In the genomic region with DNA sequence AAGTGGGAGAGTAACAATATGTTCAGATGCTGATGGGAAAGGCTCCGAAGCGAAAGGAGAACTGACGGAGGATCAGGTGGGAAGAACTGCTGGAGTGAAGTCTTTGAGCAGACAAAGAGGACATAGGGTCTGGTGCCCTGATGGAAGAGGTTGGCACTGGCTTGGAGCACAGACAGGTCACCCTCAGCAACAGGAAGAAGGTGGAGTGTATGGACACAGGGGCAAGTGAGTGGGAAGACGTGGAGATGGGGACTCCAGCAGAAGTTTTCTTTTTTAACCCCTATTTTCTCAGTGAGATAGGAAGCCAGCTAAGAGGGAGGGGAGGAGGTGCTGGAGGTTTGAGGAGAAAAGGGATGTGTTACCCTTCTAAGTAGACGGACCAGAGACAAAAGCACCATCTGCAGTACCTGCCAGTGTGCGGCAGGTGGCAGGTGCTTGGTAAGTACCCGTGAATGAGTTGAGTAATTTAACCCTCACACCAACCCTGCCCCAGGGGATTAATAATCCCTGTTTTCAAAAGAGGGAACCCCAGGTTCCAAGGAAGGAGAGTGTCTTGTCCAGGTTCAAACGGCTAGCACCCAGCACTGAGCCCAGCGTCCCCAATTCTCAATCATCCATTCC, we compare ENCODE assay signal across 9 cellular contexts. TPM values are rescaled to one million over a fixed set of nuclear protein-coding genes. Genes with fewer than 3 reads are reported as not detected.
DNase-seq lines count a peak whose midpoint lies in the region; ATAC-seq, FAIRE-seq and TF ChIP-seq lines count a peak whose summit lies in the region.
"Had no signal": no experiment of that assay in that cellular context is flagged by ENCODE, and none has a peak within 500 bp of the region (broad histone marks: within the 10 kb centered on the region; RNA-seq: fewer than 3 reads in every experiment).

No MANE protein-coding gene starts in this region.

- H3F3A ChIP-seq in OCI-LY1 (ENCODE audit: insufficient read depth, low read length) = no peaks in the 10 kb centered on the region

- H3K4me1 ChIP-seq in A549 (no peaks in the 10 kb centered on the region), OCI-LY1 (ENCODE audit: insufficient read depth, low read length, severe bottlenecking) (no peaks in the 10 kb centered on the region), esophagus squamous epithelium (no peaks in the 10 kb centered on the region)

- intact Hi-C loops in esophagus squamous epithelium (cut with DNase I) = loop anchor here (10.0 kb wide), 1 partner anchor 62 kb away; no protein-coding TSS in a partner anchor

- no peak for TF ChIP-seq EP300 in A549 (IDR thresholded peaks at IDR 0.05)

- peak; percentile 25 to 27; a peak in 2 of 5 replicates for TF ChIP-seq RAD21 in A549 (conservative IDR thresholded peaks at IDR 0.05 in 1 of 2, IDR thresholded peaks at IDR 0.05 in 1 of 2)

- H3K36me3 ChIP-seq in OCI-LY1 (ENCODE audit: insufficient read depth, low read length) = no peaks in the 10 kb centered on the region
- H3K36me3 ChIP-seq in esophagus squamous epithelium = no peaks in the 10 kb centered on the region

- no peaks in the 10 kb centered on the region for H3K9me2 ChIP-seq in OCI-LY1 (ENCODE audit: low read depth, low read length)

- H3K27me3 ChIP-seq in OCI-LY1 (ENCODE audit: insufficient read depth, low read length) (no peaks in the 10 kb centered on the region), esophagus squamous epithelium (peaks cover 0 to 30% (median 0%) of the 10 kb centered on the region in 4 donors)

- 42% methylated on average over 9 of the region's 9 CpGs for WGBS in A549 (ENCODE audit: missing lambda C conversion rate)
- 39 to 40% methylated on average over 9 of the region's 9 CpGs for WGBS in esophagus squamous epithelium, 2 donors

- CTCF ChIA-PET in A549 (lab: Yijun Ruan, JAX) = interaction anchor here (0.7 to 1.5 kb wide), 3 partner anchors 12 to 525 kb away, joined by 3 to 5 read pairs (median 3); no protein-coding TSS in a partner anchor

- no peaks in the 10 kb centered on the region for H3K4me1 Mint-ChIP-seq in T-helper 2 cell treated with Interferon-gamma antibody and Interleukin-4, amounts not matched to agents 5 μg/mL and 100 μg/mL, for 36 hours (ENCODE audit: low read depth)

- ATAC-seq in A549 = peak; percentile 56 to 59
- no peak for ATAC-seq in GM18861 (IDR thresholded peaks at IDR 0.05; ENCODE audit: unreplicated experiment)

- H3K4me2 ChIP-seq in A549 = no peak overlapping the region
- no peak overlapping the region for H3K4me2 ChIP-seq in OCI-LY1 (ENCODE audit: low read length)

- H3K36me3 Mint-ChIP-seq in T-helper 2 cell treated with Interferon-gamma antibody and Interleukin-4, amounts not matched to agents 5 μg/mL and 100 μg/mL, for 36 hours (ENCODE audit: low read depth) = peaks cover under 1% of the 10 kb centered on the region

- TF ChIP-seq POLR2A in A549 (IDR thresholded peaks at IDR 0.05; ENCODE audit: low read length) (no peak), esophagus squamous epithelium (IDR thresholded peaks at IDR 0.05) (no peak)

- no peak overlapping the region for H3K4me3 Mint-ChIP-seq in T-helper 2 cell treated with Interferon-gamma antibody and Interleukin-4, amounts not matched to agents 5 μg/mL and 100 μg/mL, for 36 hours

- H3K27me3 Mint-ChIP-seq in T-helper 2 cell treated with Interferon-gamma antibody and Interleukin-4, amounts not matched to agents 5 μg/mL and 100 μg/mL, for 36 hours (ENCODE audit: low read depth) = peaks cover 10% of the 10 kb centered on the region

- H3K4me3 ChIP-seq in A549 (no peak overlapping the region), GM12875 (ENCODE audit: low read depth, low read length) (no peak overlapping the region), OCI-LY1 (ENCODE audit: low read depth, low read length, poor library complexity, severe bottlenecking) (no peak overlapping the region), esophagus squamous epithelium (no peak overlapping the region)

- no peak overlapping the region for H3K27ac Mint-ChIP-seq in T-helper 2 cell treated with Interferon-gamma antibody and Interleukin-4, amounts not matched to agents 5 μg/mL and 100 μg/mL, for 36 hours

- no peaks in the 10 kb centered on the region for H3K79me2 ChIP-seq in OCI-LY1 (ENCODE audit: insufficient read depth, low read length)

- H3K27ac ChIP-seq in A549 (no peak overlapping the region), OCI-LY1 (ENCODE audit: low read depth, low read length, poor library complexity, severe bottlenecking) (no peak overlapping the region), esophagus squamous epithelium (no peak overlapping the region)

- no peaks in the 10 kb centered on the region for H4K20me1 ChIP-seq in OCI-LY1 (ENCODE audit: insufficient read depth, low read length)

- peak; percentile 30 for TF ChIP-seq CTCF in A549 (IDR thresholded peaks at IDR 0.05)
- peak; percentile 45; the same call in 1 of the 2 replicates for TF ChIP-seq CTCF in GM12875 (IDR thresholded peaks at IDR 0.05; ENCODE audit: borderline replicate concordance, insufficient read depth, low read depth, low read length)
- peak; percentile 65 for TF ChIP-seq CTCF in OCI-LY1 (IDR thresholded peaks at IDR 0.05; ENCODE audit: low read length)
- TF ChIP-seq CTCF in esophagus squamous epithelium (IDR thresholded peaks at IDR 0.05) = peak in 5 of 6 experiments; percentile 45 to 69 (median 57)

- H3K9me3 ChIP-seq in A549 (peaks cover 8% of the 10 kb centered on the region; the same call in 1 of the 3 replicates), OCI-LY1 (ENCODE audit: low read length) (no peaks in the 10 kb centered on the region), esophagus squamous epithelium (no peaks in the 10 kb centered on the region)

- no peak overlapping the region for H3K9ac ChIP-seq in OCI-LY1 (ENCODE audit: low read length)

- no peak for FAIRE-seq in A549 (lab: Jason Lieb, UNC)

- POLR2A ChIA-PET in A549 (lab: Yijun Ruan, JAX) = no interaction called here

- no peaks in the 10 kb centered on the region for H3K9me3 Mint-ChIP-seq in T-helper 2 cell treated with Interferon-gamma antibody and Interleukin-4, amounts not matched to agents 5 μg/mL and 100 μg/mL, for 36 hours

- H2AFZ ChIP-seq in OCI-LY1 (ENCODE audit: low read length) = no peak overlapping the region

- peak; percentile 59 to 83 for DNase-seq in A549 (ENCODE audit: low read depth in 1 of 2, low spot score in 1 of 2)
- DNase-seq in esophagus squamous epithelium (lab: John Stamatoyannopoulos, UW) = no peak
- no peak for DNase-seq in putamen (ENCODE audit: low spot score)
- no peak for DNase-seq in T-helper 2 cell treated with Interferon-gamma antibody and Interleukin-4, amounts not matched to agents 5 μg/mL and 100 μg/mL, for 36 hours (ENCODE audit: low spot score)
- DNase-seq in activated CD4-positive, alpha-beta T cell treated with anti-CD3 and anti-CD28 coated beads for 1 hour = no peak

TF ChIP-seq in A549, 52 proteins besides CTCF, POLR2A, EP300 and RAD21 (continues in another document):
- TF ChIP-seq FOSB (CRISPR knock-in tag; IDR thresholded peaks at IDR 0.05) (no peak), CHD4 (IDR thresholded peaks at IDR 0.05; ENCODE audit: borderline replicate concordance) (no peak), JUN (IDR thresholded peaks at IDR 0.05) (no peak), SREBF2 (IDR thresholded peaks at IDR 0.05) (no peak), JUNB (IDR thresholded peaks at IDR 0.05) (no peak), KDM1A (IDR thresholded peaks at IDR 0.05; ENCODE audit: low read depth) (no peak), CHD2 (IDR thresholded peaks at IDR 0.05; ENCODE audit: low read length, partially characterized antibody) (no peak), SMC3 (IDR thresholded peaks at IDR 0.05) (peak; percentile 34; the same call in 1 of the 3 replicates), POLR2AphosphoS2 (conservative IDR thresholded peaks at IDR 0.05; ENCODE audit: low read length) (peak; percentile 75; the same call in 1 of the 2 replicates)
- TF ChIP-seq, protein P1, sequence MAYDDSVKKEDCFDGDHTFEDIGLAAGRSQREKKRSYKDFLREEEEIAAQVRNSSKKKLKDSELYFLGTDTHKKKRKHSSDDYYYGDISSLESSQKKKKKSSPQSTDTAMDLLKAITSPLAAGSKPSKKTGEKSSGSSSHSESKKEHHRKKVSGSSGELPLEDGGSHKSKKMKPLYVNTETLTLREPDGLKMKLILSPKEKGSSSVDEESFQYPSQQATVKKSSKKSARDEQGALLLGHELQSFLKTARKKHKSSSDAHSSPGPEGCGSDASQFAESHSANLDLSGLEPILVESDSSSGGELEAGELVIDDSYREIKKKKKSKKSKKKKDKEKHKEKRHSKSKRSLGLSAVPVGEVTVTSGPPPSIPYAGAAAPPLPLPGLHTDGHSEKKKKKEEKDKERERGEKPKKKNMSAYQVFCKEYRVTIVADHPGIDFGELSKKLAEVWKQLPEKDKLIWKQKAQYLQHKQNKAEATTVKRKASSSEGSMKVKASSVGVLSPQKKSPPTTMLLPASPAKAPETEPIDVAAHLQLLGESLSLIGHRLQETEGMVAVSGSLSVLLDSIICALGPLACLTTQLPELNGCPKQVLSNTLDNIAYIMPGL (CRISPR knock-in tag; IDR thresholded peaks at IDR 0.05; ENCODE audit: borderline replicate concordance) = no peak

RNA-seq across cellular contexts. Expression of gene HAS1, which starts 11.2 kb away (rescaled TPM):
- polyA plus RNA-seq in A549 (2011; rRNA removed) = not detected in 2 replicates
- polyA plus RNA-seq in A549 (2012; cell fraction: cytosol; rRNA removed) = not detected in 2 replicates
- not detected in 2 replicates for polyA plus RNA-seq in A549 (2012; cell fraction: nucleus; rRNA removed)
- polyA plus RNA-seq in A549 (2017; fragmentation: RNase III; extraction: RNeasy Plus Mini Kit Qiagen cat#74134 plus additional on column Dnase treatment) = not detected in 3 replicates
- polyA minus RNA-seq in A549 (2011; rRNA and poly(A)+ RNA removed) = not detected in 2 replicates
- total RNA-seq in esophagus squamous epithelium = under 1 TPM in 1 of 4 donors, not detected in 3; 0.82 TPM
- total RNA-seq: T-helper 1 cell treated with Interleukin-12 subunit alpha and Interleukin-12 subunit beta and Interleukin-4 antibody, amounts not matched to agents 30 ng/mL and 1 ng/mL, for 36 hours had no signal

RNA-seq across cellular contexts. Expression of gene SPACA6, which starts 19.4 kb away (rescaled TPM):
- polyA plus RNA-seq in A549 (2011; rRNA removed) = 9.5 and 12.0 TPM in 2 replicates
- polyA plus RNA-seq in A549 (2012; cell fraction: cytosol; rRNA removed) = 22.2 and 26.1 TPM in 2 replicates
- polyA plus RNA-seq in A549 (2012; cell fraction: nucleus; rRNA removed) = 73.5 and 87.0 TPM in 2 replicates
- 26.5 to 45.9 TPM (median 36.4 TPM) in 3 replicates for polyA plus RNA-seq in A549 (2017; fragmentation: RNase III; extraction: RNeasy Plus Mini Kit Qiagen cat#74134 plus additional on column Dnase treatment)
- 8.7 and 10.0 TPM in 2 replicates for polyA minus RNA-seq in A549 (2011; rRNA and poly(A)+ RNA removed)
- total RNA-seq in esophagus squamous epithelium = 1 to 10 TPM; 2.8 to 7.9 (median 4.8) TPM

RNA-seq across cellular contexts. Expression of gene FPR1, which starts 39.1 kb away (rescaled TPM):
- polyA plus RNA-seq in A549 (2011; rRNA removed) (not detected in 2 replicates), A549 (2017; fragmentation: RNase III; extraction: RNeasy Plus Mini Kit Qiagen cat#74134 plus additional on column Dnase treatment) (0.04 to 0.05 TPM in 2 of 3 replicates, not detected in the other)
- not detected in 2 replicates for polyA plus RNA-seq in A549 (2012; cell fraction: cytosol; rRNA removed)
- not detected in 2 replicates for polyA plus RNA-seq in A549 (2012; cell fraction: nucleus; rRNA removed)
- not detected in 2 replicates for polyA minus RNA-seq in A549 (2011; rRNA and poly(A)+ RNA removed)
- total RNA-seq in esophagus squamous epithelium = 1 to 10 TPM in 3 of 4 donors, not detected in 1; 1.7 to 6.2 (median 4.4) TPM
- total RNA-seq: T-helper 1 cell treated with Interleukin-12 subunit alpha and Interleukin-12 subunit beta and Interleukin-4 antibody, amounts not matched to agents 30 ng/mL and 1 ng/mL, for 36 hours had no signal

RNA-seq across cellular contexts. Expression of gene FPR2, which starts 48.4 kb away (rescaled TPM):
- polyA plus RNA-seq in A549 (2011; rRNA removed) = not detected in 2 replicates
- not detected in 2 replicates for polyA plus RNA-seq in A549 (2012; cell fraction: cytosol; rRNA removed)
- polyA plus RNA-seq in A549 (2012; cell fraction: nucleus; rRNA removed) = not detected in 2 replicates
- polyA plus RNA-seq in A549 (2017; fragmentation: RNase III; extraction: RNeasy Plus Mini Kit Qiagen cat#74134 plus additional on column Dnase treatment) = not detected in 3 replicates
- 0.21 TPM in 1 of 2 replicates, not detected in the other for polyA minus RNA-seq in A549 (2011; rRNA and poly(A)+ RNA removed)
- total RNA-seq in esophagus squamous epithelium = 1 to 10 TPM in 1 of 4 donors, under 1 TPM in 1, not detected in 2; 0.79 to 2.2 TPM
- total RNA-seq: T-helper 1 cell treated with Interleukin-12 subunit alpha and Interleukin-12 subunit beta and Interleukin-4 antibody, amounts not matched to agents 30 ng/mL and 1 ng/mL, for 36 hours had no signal

Comparison
In these comparisons a context has a peak if more than half of its experiments do, and no peak if none do; other contexts are left out.
1. DNase-seq: peak in A549 (2 of 2); none in esophagus squamous epithelium (single experiment), putamen (single experiment), T-helper 2 cell treated with Interferon-gamma antibody and Interleukin-4, amounts not matched to agents 5 μg/mL and 100 μg/mL, for 36 hours (single experiment) and activated CD4-positive, alpha-beta T cell treated with anti-CD3 and anti-CD28 coated beads for 1 hour (single experiment).
2. Peak in every context shown above with its lines, with median percentiles within 50 percentile points of each other: CTCF ChIP-seq.